Comparison of ENCODE assay signal across 20 cellular contexts in genomic region chr6:147161253-147161973, GRCh38. TPM values are rescaled to one million over a fixed set of nuclear protein-coding genes. Genes with fewer than 3 reads are reported as not detected.
DNase-seq lines count a peak whose midpoint lies in the region; ATAC-seq and TF ChIP-seq lines count a peak whose summit lies in the region.
"Had no signal": no experiment of that assay in that cellular context is flagged by ENCODE, and none has a peak within 500 bp of the region (broad histone marks: within the 10 kb centered on the region; RNA-seq: fewer than 3 reads in every experiment).

No MANE protein-coding gene starts in this region.

- no peak for ATAC-seq in foreskin keratinocyte
- ATAC-seq in activated CD8-positive, alpha-beta T cell treated with anti-CD3 and anti-CD28 coated beads, Interleukin-2, amount 10 ng/mL, durations not matched to agents 7 days and 5 days, result no peak
- ATAC-seq: HepG2 had no signal

- H3K4me1 ChIP-seq in foreskin keratinocyte (peaks cover 5% of the 10 kb centered on the region), tibial nerve (peaks cover 0 to 3% (median 0%) of the 10 kb centered on the region in 4 donors)
- H3K4me1 ChIP-seq: SJSA1 had no signal

- TF ChIP-seq CTCF in foreskin keratinocyte (conservative IDR thresholded peaks at IDR 0.05), result no peak
- TF ChIP-seq CTCF in tibial nerve (IDR thresholded peaks at IDR 0.05), result no peak

- H3K9me3 ChIP-seq in tibial nerve, result no peaks in the 10 kb centered on the region
- H3K9me3 ChIP-seq: BE2C, MG63, SJSA1 had no signal

- CTCF ChIA-PET in activated CD8-positive, alpha-beta T cell treated with anti-CD3 and anti-CD28 coated beads, Interleukin-2, amount 10 ng/mL, durations not matched to agents 7 days and 5 days (lab: Charles Lee), result no interaction called here

- DNase-seq in NCI-H69 (lab: John Stamatoyannopoulos, UW) (peak; percentile 39), SHP77 treated with DMSO at 0.1 percent for 48 hours (lab: John Stamatoyannopoulos, UW) (peak; percentile 49), foreskin keratinocyte (no peak), cerebellar nuclear complex (lab: John Stamatoyannopoulos, UW) (no peak), tibial nerve (ENCODE audit: low spot score in 2 of 2) (no peak), SIG-M5 (lab: John Stamatoyannopoulos, UW) (no peak)
- DNase-seq in activated CD8-positive, alpha-beta T cell treated with anti-CD3 and anti-CD28 coated beads, Interleukin-2, amount 10 ng/mL, durations not matched to agents 7 days and 5 days, result no peak
- DNase-seq: ACHN, BE2C, Calu3, DMS79 treated with DMSO at 0.1 percent for 48 hours, GF-D8, KBM-7, MG63, NCI-H2029, NCI-H446, NCI-H524 treated with DMSO at 0.1 percent for 48 hours had no signal

- H3K36me3 Mint-ChIP-seq in activated CD8-positive, alpha-beta T cell treated with anti-CD3 and anti-CD28 coated beads, Interleukin-2, amount 10 ng/mL, durations not matched to agents 7 days and 5 days (ENCODE audit: low read depth), result no peaks in the 10 kb centered on the region
- H3K36me3 Mint-ChIP-seq: CD14-positive monocyte had no signal

- H3K36me3 ChIP-seq in tibial nerve, result no peaks in the 10 kb centered on the region
- H3K36me3 ChIP-seq: BE2C, MG63, SJSA1 had no signal

- peak overlapping the region; percentile 24 for H3K27ac ChIP-seq in foreskin keratinocyte
- H3K27ac ChIP-seq in tibial nerve, result no peak overlapping the region
- H3K27ac ChIP-seq: SJSA1 had no signal

- WGBS in tibial nerve, 2 donors, result 90 to 92% methylated on average over 4 of the region's 4 CpGs

- POLR2A ChIA-PET in activated CD8-positive, alpha-beta T cell treated with anti-CD3 and anti-CD28 coated beads, Interleukin-2, amount 10 ng/mL, durations not matched to agents 7 days and 5 days (lab: Charles Lee), result no interaction called here

- no peak overlapping the region for H3K4me3 ChIP-seq in tibial nerve
- H3K4me3 ChIP-seq: MG63, SJSA1 had no signal

- no peak for TF ChIP-seq POLR2A in tibial nerve (IDR thresholded peaks at IDR 0.05)

- no peak overlapping the region for H3K27ac Mint-ChIP-seq in activated CD8-positive, alpha-beta T cell treated with anti-CD3 and anti-CD28 coated beads, Interleukin-2, amount 10 ng/mL, durations not matched to agents 7 days and 5 days
- H3K27ac Mint-ChIP-seq: CD14-positive monocyte had no signal

- TF ChIP-seq EP300 in tibial nerve (IDR thresholded peaks at IDR 0.05), result no peak

- H3K27me3 Mint-ChIP-seq in activated CD8-positive, alpha-beta T cell treated with anti-CD3 and anti-CD28 coated beads, Interleukin-2, amount 10 ng/mL, durations not matched to agents 7 days and 5 days (ENCODE audit: low read depth), result peaks cover 4% of the 10 kb centered on the region

- H3K4me3 Mint-ChIP-seq in activated CD8-positive, alpha-beta T cell treated with anti-CD3 and anti-CD28 coated beads, Interleukin-2, amount 10 ng/mL, durations not matched to agents 7 days and 5 days, result no peak overlapping the region
- H3K4me3 Mint-ChIP-seq: CD14-positive monocyte had no signal

- H3K27me3 ChIP-seq in foreskin keratinocyte (no peaks in the 10 kb centered on the region), tibial nerve (no peaks in the 10 kb centered on the region)
- H3K27me3 ChIP-seq: BE2C, MG63, SJSA1 had no signal

- no peaks in the 10 kb centered on the region for H3K4me1 Mint-ChIP-seq in activated CD8-positive, alpha-beta T cell treated with anti-CD3 and anti-CD28 coated beads, Interleukin-2, amount 10 ng/mL, durations not matched to agents 7 days and 5 days (ENCODE audit: low read depth)
- H3K4me1 Mint-ChIP-seq: CD14-positive monocyte had no signal

- no peaks in the 10 kb centered on the region for H3K9me3 Mint-ChIP-seq in activated CD8-positive, alpha-beta T cell treated with anti-CD3 and anti-CD28 coated beads, Interleukin-2, amount 10 ng/mL, durations not matched to agents 7 days and 5 days (ENCODE audit: insufficient read depth)

RNA-seq across cellular contexts. Expression of gene STXBP5, which starts 42.8 kb away (rescaled TPM):
- 20.3 and 22.8 TPM in 2 replicates for total RNA-seq in foreskin keratinocyte
- 2.5 and 3.6 TPM in 2 replicates for polyA plus RNA-seq in foreskin keratinocyte
- total RNA-seq in activated CD8-positive, alpha-beta T cell treated with anti-CD3 and anti-CD28 coated beads, Interleukin-2, amount 10 ng/mL, durations not matched to agents 7 days and 5 days, result 10 to 100 TPM; 19.6 to 21.2 TPM
- 10 to 100 TPM; 23.7 to 39.1 (median 25.8) TPM for total RNA-seq in tibial nerve

Comparison
In these comparisons a context has a peak if more than half of its experiments do, and no peak if none do; other contexts are left out.
1. DNase-seq: peak in NCI-H69 (single experiment) and SHP77 treated with DMSO at 0.1 percent for 48 hours (single experiment); none in foreskin keratinocyte (0 of 2), cerebellar nuclear complex (0 of 2), activated CD8-positive, alpha-beta T cell treated with anti-CD3 and anti-CD28 coated beads, Interleukin-2, amount 10 ng/mL, durations not matched to agents 7 days and 5 days (single experiment), tibial nerve (0 of 2) and SIG-M5 (single experiment).